In genomic region chr13:24618219-24618955, GRCh38 we compare ENCODE assay signal across 8 cellular contexts.
A peak's percentile ranks its signal among the peaks of the same experiment; 100 is the strongest.
DNase-seq lines count a peak whose midpoint lies in the region; ATAC-seq and TF ChIP-seq lines count a peak whose summit lies in the region.

No MANE protein-coding gene starts in this region.

- H3K27me3 ChIP-seq in MM.1S (replicated peaks; ENCODE audit: insufficient read depth, low read length), result no peaks in the 10 kb centered on the region
- H3K27me3 ChIP-seq in osteoblast (ENCODE audit: insufficient read depth, low read length), result no peaks in the 10 kb centered on the region

- TF ChIP-seq CTCF in MM.1S (IDR thresholded peaks at IDR 0.05; ENCODE audit: low read length) (no peak), osteoblast (IDR thresholded peaks at IDR 0.05; ENCODE audit: extremely low read depth, low read depth, low read length) (no peak)

- H3K4me2 ChIP-seq in MM.1S (ENCODE audit: low read depth, low read length) (no peak overlapping the region), osteoblast (ENCODE audit: insufficient read depth, low read length) (no peak overlapping the region)

- H3K4me1 ChIP-seq in MM.1S (ENCODE audit: low read length) (no peaks in the 10 kb centered on the region), osteoblast (ENCODE audit: insufficient read depth, low read length) (no peaks in the 10 kb centered on the region)

- no peaks in the 10 kb centered on the region for H3F3A ChIP-seq in MM.1S (ENCODE audit: insufficient read depth, low read length)

- H3K27ac ChIP-seq in caudate nucleus (ENCODE audit: low read depth, low read length), result no peak overlapping the region
- no peak overlapping the region for H3K27ac ChIP-seq in MM.1S (ENCODE audit: low read length)
- no peak overlapping the region for H3K27ac ChIP-seq in osteoblast (ENCODE audit: low read depth, low read length)

- H4K20me1 ChIP-seq in MM.1S (ENCODE audit: insufficient read depth, low read length) (no peaks in the 10 kb centered on the region), osteoblast (ENCODE audit: insufficient read depth, low read length) (no peaks in the 10 kb centered on the region)

- peak; percentile 62 for ATAC-seq in GM18870 (IDR thresholded peaks at IDR 0.05; ENCODE audit: unreplicated experiment)
- ATAC-seq in HG03135 (IDR thresholded peaks at IDR 0.05; ENCODE audit: unreplicated experiment), result peak; percentile 77

- no peak overlapping the region for H3K4me3 ChIP-seq in MM.1S (ENCODE audit: low read length)
- no peak overlapping the region for H3K4me3 ChIP-seq in osteoblast (ENCODE audit: insufficient read depth, low read length)

- DNase-seq in UCSD-AML1 (lab: John Stamatoyannopoulos, UW; ENCODE audit: unreplicated experiment), result peak; percentile 47
- peak; percentile 10 for DNase-seq in effector CD8-positive, alpha-beta T cell (lab: John Stamatoyannopoulos, UW)
- DNase-seq in stimulated activated CD8-positive, alpha-beta memory T cell treated with anti-CD3 and anti-CD28 coated beads, Interleukin-7, amount 100 ng/mL, for 48 hours (ENCODE audit: extremely low read depth in 1 of 2, low read depth in 1 of 2), result peak; percentile 64 to 85
- DNase-seq in caudate nucleus (lab: John Stamatoyannopoulos, UW), result no peak
- no peak for DNase-seq in MM.1S
- no peak for DNase-seq in osteoblast (ENCODE audit: insufficient read length, low spot score, missing footprints)

- H2AFZ ChIP-seq in MM.1S (ENCODE audit: low read length), result no peak overlapping the region
- H2AFZ ChIP-seq in osteoblast (ENCODE audit: low read length), result no peak overlapping the region

- no peaks in the 10 kb centered on the region for H3K9me2 ChIP-seq in MM.1S (replicated peaks; ENCODE audit: insufficient read depth, low read length)

- H3K79me2 ChIP-seq in MM.1S (ENCODE audit: low read length) (no peaks in the 10 kb centered on the region), osteoblast (ENCODE audit: insufficient read depth, low read length) (no peaks in the 10 kb centered on the region)

- H3K9ac ChIP-seq in MM.1S (ENCODE audit: low read length), result no peak overlapping the region

- H3K9me3 ChIP-seq in MM.1S (replicated peaks; ENCODE audit: insufficient read depth, low read length), result no peaks in the 10 kb centered on the region
- no peaks in the 10 kb centered on the region for H3K9me3 ChIP-seq in osteoblast (ENCODE audit: low read depth, low read length)

- no peaks in the 10 kb centered on the region for H3K36me3 ChIP-seq in MM.1S (replicated peaks; ENCODE audit: insufficient read depth, low read length)
- no peaks in the 10 kb centered on the region for H3K36me3 ChIP-seq in osteoblast (ENCODE audit: insufficient read depth, low read length)

Comparison
In these comparisons a context has a peak if more than half of its experiments do, and no peak if none do; other contexts are left out.
1. DNase-seq: peak in UCSD-AML1 (single experiment), effector CD8-positive, alpha-beta T cell (single experiment) and stimulated activated CD8-positive, alpha-beta memory T cell treated with anti-CD3 and anti-CD28 coated beads, Interleukin-7, amount 100 ng/mL, for 48 hours (2 of 2); none in caudate nucleus (0 of 61), MM.1S (single experiment) and osteoblast (single experiment).